ENCODE assay signal across 33 cellular contexts in the genomic region with DNA sequence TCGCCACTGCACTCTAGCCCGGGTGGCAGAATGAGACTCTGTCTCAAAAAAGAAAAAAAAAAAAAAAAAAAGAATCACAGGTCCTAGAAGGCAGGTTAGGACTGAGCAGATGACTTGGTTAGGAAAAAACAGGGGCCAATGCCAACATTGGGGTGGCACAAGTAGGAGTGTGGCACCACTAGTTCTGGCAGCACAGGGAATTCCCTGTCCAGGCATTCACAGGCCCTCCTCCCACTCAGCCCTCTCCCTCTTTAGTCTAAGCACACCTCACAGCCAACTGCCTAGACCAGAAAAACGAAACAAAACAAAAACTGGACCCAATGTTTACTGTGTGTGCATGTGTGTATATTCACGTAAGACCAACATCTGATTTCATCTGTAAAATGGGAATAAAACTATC. TPM values are rescaled to one million over a fixed set of nuclear protein-coding genes. Genes with fewer than 3 reads are reported as not detected.
"Had no signal": no experiment of that assay in that cellular context is flagged by ENCODE, and none has a peak within 500 bp of the region (broad histone marks: within the 10 kb centered on the region; RNA-seq: fewer than 3 reads in every experiment).

No MANE protein-coding gene starts in this region.

- ATAC-seq: effector memory CD8-positive, alpha-beta T cell; esophagus mucosa; gastrocnemius medialis; left colon; left lobe of liver; lower lobe of right lung; mucosa of descending colon had no signal

- H3K4me3 Mint-ChIP-seq: dendritic cell treated with granulocyte-macrophage colony-stimulating factor and Interleukin-4, amounts not matched to agents 40 ng/mL and 50 ng/mL, for 4 days; effector memory CD8-positive, alpha-beta T cell; endodermal cell; mesothelial cell of epicardium had no signal

- H3K36me3 ChIP-seq: colonic mucosa, esophagus squamous epithelium, gastrocnemius medialis, heart right ventricle, left ventricle myocardium inferior, lower lobe of right lung had no signal

- DNase-seq: colonic mucosa; cortex of kidney; effector CD8-positive, alpha-beta T cell; effector memory CD8-positive, alpha-beta T cell; endodermal cell; erythroblast; esophagus squamous epithelium; foreskin fibroblast; foreskin melanocyte; gastrocnemius medialis; glutamatergic neuron; head of caudate nucleus; heart right ventricle; hippocampal formation; left colon; left ventricle myocardium inferior; lower lobe of right lung; mesenchymal stem cell; mucosa of descending colon had no signal

- H3K9me3 ChIP-seq: colonic mucosa, esophagus squamous epithelium, gastrocnemius medialis, heart right ventricle, left ventricle myocardium inferior, lower lobe of right lung, mucosa of descending colon had no signal

- H3K27ac Mint-ChIP-seq: endodermal cell, mesothelial cell of epicardium had no signal

- H3K4me3 ChIP-seq: colonic mucosa, esophagus squamous epithelium, gastrocnemius medialis, heart right ventricle, left ventricle myocardium inferior, lower lobe of right lung, mucosa of descending colon had no signal

- H3K9me3 Mint-ChIP-seq: dendritic cell treated with granulocyte-macrophage colony-stimulating factor and Interleukin-4, amounts not matched to agents 40 ng/mL and 50 ng/mL, for 4 days; effector memory CD8-positive, alpha-beta T cell; endodermal cell; mesothelial cell of epicardium had no signal

- H3K27ac ChIP-seq: colonic mucosa, epithelial cell of prostate, esophagus squamous epithelium, gastrocnemius medialis, heart right ventricle, left ventricle myocardium inferior, lower lobe of right lung had no signal

- H3K4me1 ChIP-seq: colonic mucosa, left ventricle myocardium inferior, lower lobe of right lung had no signal

- H3K27me3 ChIP-seq: colonic mucosa, esophagus squamous epithelium, gastrocnemius medialis, heart right ventricle had no signal

RNA-seq across cellular contexts. Expression of gene C3orf49, which starts 34.0 kb away (rescaled TPM):
- total RNA-seq: chondrocyte, colonic mucosa, dermis microvascular lymphatic vessel endothelial cell, endodermal cell, esophagus mucosa, esophagus squamous epithelium, gastrocnemius medialis, glomerular endothelial cell, heart right ventricle, kidney epithelial cell, left colon, left lobe of liver, left ventricle myocardium inferior, lower leg skin, lower lobe of right lung, lung microvascular endothelial cell, mesenteric fat pad, mesothelial cell of epicardium, mucosa of descending colon, myocyte had no signal
- polyA plus RNA-seq: heart right ventricle, keratinocyte had no signal

RNA-seq across cellular contexts. Expression of gene SCAANT1, which starts 59.1 kb away (rescaled TPM):
- total RNA-seq: chondrocyte, colonic mucosa, dermis microvascular lymphatic vessel endothelial cell, endodermal cell, esophagus mucosa, esophagus squamous epithelium, gastrocnemius medialis, glomerular endothelial cell, heart right ventricle, kidney epithelial cell, left colon, left lobe of liver, left ventricle myocardium inferior, lower leg skin, lower lobe of right lung, lung microvascular endothelial cell, mesenteric fat pad, mesothelial cell of epicardium, mucosa of descending colon, myocyte had no signal
- polyA plus RNA-seq: heart right ventricle, keratinocyte had no signal
